In the genomic region with DNA sequence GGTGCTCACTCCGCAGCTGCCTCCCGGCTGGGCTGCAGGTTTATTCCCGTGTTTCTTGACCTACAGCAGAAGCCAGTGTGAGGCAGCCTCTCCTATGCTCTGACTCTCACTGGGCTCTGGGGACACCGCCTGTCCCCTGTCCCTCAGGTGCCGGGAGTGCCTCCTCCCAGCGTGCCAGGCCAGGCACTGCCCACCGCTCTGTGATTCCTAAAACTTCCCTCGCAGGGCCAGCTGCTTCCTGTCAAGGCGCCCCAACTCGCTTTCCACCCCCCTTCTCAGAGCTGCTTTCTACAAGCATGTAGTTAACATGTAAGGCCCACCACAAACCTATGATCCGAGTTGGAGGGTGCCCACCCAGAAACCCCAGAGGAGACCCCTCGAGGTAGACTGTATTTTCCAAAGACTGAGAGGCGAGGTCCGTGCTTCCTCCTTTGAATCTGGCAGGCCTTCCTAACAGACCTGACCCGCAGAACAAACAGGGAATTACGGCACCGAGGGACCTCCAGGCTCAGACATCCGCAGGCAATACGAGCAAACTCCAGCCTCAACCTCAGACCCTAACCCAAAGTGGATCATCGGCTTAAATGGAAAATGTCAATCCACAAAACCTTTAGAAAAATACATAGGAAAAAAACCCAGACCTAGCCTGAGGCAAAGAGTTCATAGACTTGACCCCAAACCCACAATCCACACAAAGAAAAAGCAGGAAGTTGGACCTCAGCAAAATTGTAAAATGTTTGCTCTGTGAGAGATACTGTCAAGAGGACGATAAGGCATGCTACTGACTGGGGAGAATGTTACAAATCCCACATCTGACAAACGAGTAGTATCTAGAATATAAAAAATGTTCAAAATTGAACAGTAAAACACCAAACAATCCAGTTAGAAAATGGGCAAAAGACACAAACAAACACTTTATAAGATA, we compare ENCODE assay signal across 22 cellular contexts.
A peak's percentile ranks its signal among the peaks of the same experiment; 100 is the strongest.
DNase-seq lines count a peak whose midpoint lies in the region; ATAC-seq, FAIRE-seq and TF ChIP-seq lines count a peak whose summit lies in the region.
"Had no signal": no experiment of that assay in that cellular context is flagged by ENCODE, and none has a peak within 500 bp of the region (broad histone marks: within the 10 kb centered on the region; RNA-seq: fewer than 3 reads in every experiment).

No MANE protein-coding gene starts in this region.

- no peak for DNase-seq in IMR-90
- DNase-seq in PC-9 = peak in 1 of 2 experiments; percentile 81
- no peak for DNase-seq in astrocyte (ENCODE audit: low read depth)
- DNase-seq in posterior vena cava (ENCODE audit: low spot score) = peak; percentile 62
- DNase-seq in SHP77 treated with DMSO at 0.1 percent for 48 hours (lab: John Stamatoyannopoulos, UW) = no peak
- DNase-seq: activated CD4-positive, alpha-beta memory T cell treated with anti-CD3 and anti-CD28 coated beads, Interleukin-2, amount 10 ng/mL, durations not matched to agents 7 days and 5 days; activated T-cell treated with anti-CD3 and anti-CD28 coated beads, Interleukin-2, amount 50 U/mL, for 1 hour; COR-L47; heart right ventricle; naive B cell; NCI-H1694 treated with DMSO at 0.1 percent for 48 hours; NCI-H345; SK-N-SH; stimulated activated CD4-positive, alpha-beta T cell treated with anti-CD3 and anti-CD28 coated beads, Interleukin-4, amount 100 ng/mL, for 4 hours had no signal

- H3K9ac ChIP-seq in IMR-90 (ENCODE audit: low read depth, low read length) = no peak overlapping the region
- H3K9ac ChIP-seq in astrocyte (ENCODE audit: low read length) = no peak overlapping the region
- H3K9ac ChIP-seq: SK-N-SH had no signal

- TF ChIP-seq RAD21 in IMR-90 (IDR thresholded peaks at IDR 0.05; ENCODE audit: low read length) = no peak

- ATAC-seq in IMR-90 (ENCODE audit: low read depth) (no peak), GM21515 (IDR thresholded peaks at IDR 0.05; ENCODE audit: unreplicated experiment) (no peak), HG03175 (IDR thresholded peaks at IDR 0.05; ENCODE audit: unreplicated experiment) (no peak)
- ATAC-seq: heart right ventricle had no signal

- no peak overlapping the region for H3K4me3 Mint-ChIP-seq in astrocyte (ENCODE audit: unreplicated experiment)
- H3K4me3 Mint-ChIP-seq: activated CD4-positive, alpha-beta memory T cell treated with anti-CD3 and anti-CD28 coated beads, Interleukin-2, amount 10 ng/mL, durations not matched to agents 7 days and 5 days; activated naive CD4-positive, alpha-beta T cell treated with anti-CD3 and anti-CD28 coated beads, Interleukin-2, amount 50 U/mL, for 24 hours had no signal

- no peak overlapping the region for H4K8ac ChIP-seq in IMR-90 (ENCODE audit: low read depth in 2 of 2, low read length in 2 of 2)

- H4K5ac ChIP-seq in IMR-90 (ENCODE audit: low read depth, low read length) = no peak overlapping the region

- H3K23ac ChIP-seq in IMR-90 (ENCODE audit: low read depth, low read length) = no peak overlapping the region

- no peak overlapping the region for H2BK120ac ChIP-seq in IMR-90 (ENCODE audit: low read depth, low read length)

- dilution Hi-C loops in IMR-90 (cut with HindIII; ENCODE audit: low sequenced_read_pairs, unreplicated experiment) = no loop called here

- in situ Hi-C loops in IMR-90 (cut with MboI; ENCODE audit: low sequenced_read_pairs) = no loop called here

- CTCF ChIA-PET in IMR-90 (lab: Yijun Ruan, JAX) = no interaction called here
- CTCF ChIA-PET in PC-9 (lab: Charles Lee) = interaction anchor here (1.9 kb wide), 1 partner anchor 35 kb away, joined by 4 read pairs; no protein-coding TSS in a partner anchor

- H3K4me2 ChIP-seq in IMR-90 (ENCODE audit: low read depth, low read length) = no peak overlapping the region
- peak overlapping the region; percentile 70 for H3K4me2 ChIP-seq in PC-9
- H3K4me2 ChIP-seq in astrocyte (ENCODE audit: low read length) = no peak overlapping the region
- H3K4me2 ChIP-seq: SK-N-SH, smooth muscle cell had no signal

- H2AFZ ChIP-seq in IMR-90 (replicated peaks; ENCODE audit: low read length, poor library complexity) (peak overlapping the region; percentile 32), PC-9 (no peak overlapping the region), astrocyte (ENCODE audit: low read depth, low read length) (no peak overlapping the region)

- no peak for FAIRE-seq in astrocyte (lab: Jason Lieb, UNC)
- FAIRE-seq: islet of Langerhans had no signal

- H3K9me3 Mint-ChIP-seq in astrocyte (ENCODE audit: unreplicated experiment) = no peaks in the 10 kb centered on the region
- H3K9me3 Mint-ChIP-seq: activated naive CD4-positive, alpha-beta T cell treated with anti-CD3 and anti-CD28 coated beads, Interleukin-2, amount 50 U/mL, for 24 hours had no signal

- H3K4ac ChIP-seq in IMR-90 (ENCODE audit: low read depth, low read length) = no peak overlapping the region

- no peak overlapping the region for H2BK15ac ChIP-seq in IMR-90 (ENCODE audit: low read depth, low read length)

- intact Hi-C loops in IMR-90 (cut with micrococcal nuclease) = no loop called here
- intact Hi-C loops in PC-9 (cut with micrococcal nuclease; ENCODE audit: unreplicated experiment) = no loop called here
- intact Hi-C loops in posterior vena cava (cut with DNase I) = no loop called here

- H4K20me1 ChIP-seq in IMR-90 (ENCODE audit: insufficient read depth, low read length) (no peaks in the 10 kb centered on the region), PC-9 (ENCODE audit: insufficient read depth) (no peaks in the 10 kb centered on the region; the same call in 1 of the 2 replicates), astrocyte (ENCODE audit: insufficient read depth, low read length) (no peaks in the 10 kb centered on the region)

- BruUV-seq in IMR-90 (replicated peaks; lab: Mats Ljungman, UMichigan) (no TSS peak), PC-9 (replicated peaks; lab: Mats Ljungman, UMichigan) (no TSS peak)

- H3K79me1 ChIP-seq in IMR-90 (ENCODE audit: low read depth in 1 of 2, low read length in 2 of 2) = no peaks in the 10 kb centered on the region

- H3K4me3 ChIP-seq in IMR-90 (ENCODE audit: insufficient read depth, low read depth, low read length) (no peak overlapping the region), PC-9 (no peak overlapping the region; the same call in 1 of the 2 replicates), astrocyte (ENCODE audit: insufficient read depth, low read depth, low read length) (no peak overlapping the region)
- H3K4me3 ChIP-seq: heart right ventricle, lung, prostate gland, smooth muscle cell, suprapubic skin had no signal

- H3K9me3 ChIP-seq in IMR-90 (ENCODE audit: control insufficient read depth, insufficient read depth, low read length) = no peaks in the 10 kb centered on the region
- no peaks in the 10 kb centered on the region for H3K9me3 ChIP-seq in PC-9 (ENCODE audit: insufficient read depth, low read depth)
- no peaks in the 10 kb centered on the region for H3K9me3 ChIP-seq in astrocyte (ENCODE audit: insufficient read depth, low read depth, low read length)
- H3K9me3 ChIP-seq: heart right ventricle, prostate gland, SK-N-SH, suprapubic skin had no signal

- H3K36me3 Mint-ChIP-seq in astrocyte (ENCODE audit: low read depth, unreplicated experiment) = peaks cover 4% of the 10 kb centered on the region

- no peak overlapping the region for H3K18ac ChIP-seq in IMR-90 (ENCODE audit: low read depth, low read length)

- no peak overlapping the region for H2BK5ac ChIP-seq in IMR-90 (ENCODE audit: low read depth, low read length, poor library complexity, severe bottlenecking)

- H3K27me3 Mint-ChIP-seq in astrocyte (ENCODE audit: low read depth, unreplicated experiment) = peaks cover 16% of the 10 kb centered on the region
- H3K27me3 Mint-ChIP-seq: activated naive CD4-positive, alpha-beta T cell treated with anti-CD3 and anti-CD28 coated beads, Interleukin-2, amount 50 U/mL, for 24 hours had no signal

- H3K14ac ChIP-seq in IMR-90 (replicated peaks; ENCODE audit: low read depth, low read length) = no peak overlapping the region

- TF ChIP-seq CTCF in IMR-90 (conservative IDR thresholded peaks at IDR 0.05; ENCODE audit: low read depth, low read length) (no peak), PC-9 (conservative IDR thresholded peaks at IDR 0.05) (no peak), astrocyte (IDR thresholded peaks at IDR 0.05; ENCODE audit: insufficient read depth, low read depth, low read length) (no peak)

- H3F3A ChIP-seq in PC-9 (ENCODE audit: insufficient read depth, low read depth) = peaks cover 26% of the 10 kb centered on the region; the same call in 1 of the 2 replicates

- POLR2A ChIA-PET in IMR-90 (lab: Charles Lee; ENCODE audit: unreplicated experiment) (no interaction called here), PC-9 (lab: Charles Lee; ENCODE audit: unreplicated experiment) (interaction anchor here (0.8 kb wide), 1 partner anchor 24 kb away, joined by 3 read pairs; no protein-coding TSS in a partner anchor)

- H3K27ac Mint-ChIP-seq in astrocyte (ENCODE audit: unreplicated experiment) = peak overlapping the region; percentile 18
- H3K27ac Mint-ChIP-seq: activated CD4-positive, alpha-beta memory T cell treated with anti-CD3 and anti-CD28 coated beads, Interleukin-2, amount 10 ng/mL, durations not matched to agents 7 days and 5 days; activated naive CD4-positive, alpha-beta T cell treated with anti-CD3 and anti-CD28 coated beads, Interleukin-2, amount 50 U/mL, for 24 hours had no signal

- no peak overlapping the region for H2BK20ac ChIP-seq in IMR-90 (ENCODE audit: low read depth, low read length)

- H3K27ac ChIP-seq in IMR-90 (ENCODE audit: insufficient read depth, low read length) = no peak overlapping the region
- H3K27ac ChIP-seq in PC-9 = peak overlapping the region; percentile 50
- no peak overlapping the region for H3K27ac ChIP-seq in astrocyte (ENCODE audit: low read depth, low read length)
- H3K27ac ChIP-seq: heart right ventricle, prostate gland, suprapubic skin had no signal

- H3K27me3 ChIP-seq in IMR-90 (ENCODE audit: control insufficient read depth, insufficient read depth, low read length) (peaks cover 11% of the 10 kb centered on the region), PC-9 (ENCODE audit: insufficient read depth, low read depth) (no peaks in the 10 kb centered on the region), astrocyte (ENCODE audit: insufficient read depth, low read length) (peaks cover 6% of the 10 kb centered on the region)

- no peak overlapping the region for H2AK5ac ChIP-seq in IMR-90 (ENCODE audit: low read depth, low read length)

- WGBS in IMR-90 (ENCODE audit: extremely low coverage in 2 of 2, insufficient read length in 1 of 2), 2 experiments = 56% methylated on average over 12 of the region's 22 CpGs; no CpG with 5 or more reads in 1 of the 2 experiments

- H3K4me1 ChIP-seq in IMR-90 (ENCODE audit: control insufficient read depth, insufficient read depth, low read length) = no peaks in the 10 kb centered on the region; the same call in 1 of the 2 replicates
- H3K4me1 ChIP-seq in PC-9 (replicated peaks; ENCODE audit: insufficient read depth) = peaks cover 48% of the 10 kb centered on the region
- H3K4me1 ChIP-seq in astrocyte (ENCODE audit: insufficient read depth, low read length) = peaks cover 13% of the 10 kb centered on the region
- H3K4me1 ChIP-seq: prostate gland, suprapubic skin had no signal

- no peaks in the 10 kb centered on the region for H3K79me2 ChIP-seq in PC-9 (ENCODE audit: low read depth)
- no peaks in the 10 kb centered on the region for H3K79me2 ChIP-seq in astrocyte (ENCODE audit: insufficient read depth, low read length)

- H3K4me1 Mint-ChIP-seq in astrocyte (ENCODE audit: low read depth, unreplicated experiment) = peaks cover 51% of the 10 kb centered on the region

- TF ChIP-seq POLR2A in IMR-90 (IDR thresholded peaks at IDR 0.05; ENCODE audit: low read depth, low read length) = no peak

- H3K9me1 ChIP-seq in IMR-90 (ENCODE audit: insufficient read depth, low read length) = no peaks in the 10 kb centered on the region

- H3K36me3 ChIP-seq in IMR-90 (ENCODE audit: control insufficient read depth, insufficient read depth, low read length) (no peaks in the 10 kb centered on the region), PC-9 (ENCODE audit: low read depth) (no peaks in the 10 kb centered on the region), astrocyte (ENCODE audit: insufficient read depth, low read length) (no peaks in the 10 kb centered on the region)
- H3K36me3 ChIP-seq: heart right ventricle, prostate gland, suprapubic skin had no signal

- no peaks in the 10 kb centered on the region for H3K9me2 ChIP-seq in PC-9 (ENCODE audit: insufficient read depth)
- H3K9me2 ChIP-seq: SK-N-SH had no signal

- no peak overlapping the region for H2AK9ac ChIP-seq in IMR-90 (replicated peaks; ENCODE audit: low read depth, low read length, poor library complexity)

- no peak overlapping the region for H3K56ac ChIP-seq in IMR-90 (ENCODE audit: extremely low read depth, insufficient read depth, low read length)

- H4K91ac ChIP-seq in IMR-90 (ENCODE audit: insufficient read depth, low read depth, low read length) = no peak overlapping the region
